ENCODE assay signal across 9 cellular contexts in the genomic region with DNA sequence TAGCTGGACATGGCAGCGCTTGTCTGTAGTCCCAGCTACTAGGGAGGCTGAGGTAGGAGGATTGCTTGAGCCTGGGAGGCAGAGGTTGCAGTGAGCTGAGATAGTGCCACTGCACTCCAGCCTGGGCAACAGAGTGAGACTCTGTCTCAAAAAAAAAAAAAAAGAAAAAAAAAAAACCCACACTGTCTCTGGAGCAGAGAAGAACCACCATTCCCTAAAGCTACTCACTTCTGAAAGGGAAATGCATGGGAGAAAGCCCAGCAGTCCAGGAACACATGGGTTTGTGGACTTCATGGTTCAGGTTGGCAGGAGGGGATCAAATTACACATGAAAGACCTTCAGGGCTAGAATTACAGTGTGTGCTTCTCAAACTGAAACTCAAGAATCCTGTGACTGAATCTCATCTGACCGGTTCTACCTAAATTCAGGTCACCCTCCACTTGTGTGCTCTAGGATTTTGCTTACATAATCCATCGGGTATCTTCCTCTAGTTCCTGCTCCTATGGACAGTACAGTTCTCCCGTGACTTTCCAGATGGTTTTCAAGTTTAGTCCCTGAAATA. TPM values are rescaled to one million over a fixed set of nuclear protein-coding genes. Genes with fewer than 3 reads are reported as not detected.
DNase-seq lines count a peak whose midpoint lies in the region; ATAC-seq and TF ChIP-seq lines count a peak whose summit lies in the region.
"Had no signal": no experiment of that assay in that cellular context is flagged by ENCODE, and none has a peak within 500 bp of the region (broad histone marks: within the 10 kb centered on the region; RNA-seq: fewer than 3 reads in every experiment).

No MANE protein-coding gene starts in this region.

- no peaks in the 10 kb centered on the region for H3K9me3 ChIP-seq in mucosa of descending colon
- H3K9me3 ChIP-seq: SJSA1 had no signal

- ATAC-seq in mucosa of descending colon, result peak; percentile 25
- ATAC-seq in left cardiac atrium, result no peak
- ATAC-seq in GM21737 (IDR thresholded peaks at IDR 0.05; ENCODE audit: unreplicated experiment), result no peak

- no peaks in the 10 kb centered on the region for H3K36me3 ChIP-seq in mucosa of descending colon (ENCODE audit: low read depth)

- intact Hi-C loops in mucosa of descending colon (cut with DNase I, micrococcal nuclease) (no loop called here), left cardiac atrium (cut with DNase I) (no loop called here)

- no peaks in the 10 kb centered on the region for H3K4me1 ChIP-seq in mucosa of descending colon (ENCODE audit: low read depth)
- H3K4me1 ChIP-seq: SJSA1 had no signal

- DNase-seq in Daoy (ENCODE audit: low read depth) (peak; percentile 19), NCI-H128 (lab: John Stamatoyannopoulos, UW; ENCODE audit: unreplicated experiment) (peak; percentile 23), amniotic epithelial cell (ENCODE audit: low read depth) (peak; percentile 14), mucosa of descending colon (no peak), DMS114 treated with DMSO at 0.1 percent for 48 hours (lab: John Stamatoyannopoulos, UW; ENCODE audit: unreplicated experiment) (no peak), left cardiac atrium (no peak)
- no peak for DNase-seq in activated CD4-positive, alpha-beta T cell treated with anti-CD3 and anti-CD28 coated beads, Interleukin-2, amount 50 U/mL, for 1 hour

- TF ChIP-seq CTCF in mucosa of descending colon (IDR thresholded peaks at IDR 0.05), result no peak

- H3K4me3 ChIP-seq in mucosa of descending colon, result no peak overlapping the region
- H3K4me3 ChIP-seq: SJSA1 had no signal

RNA-seq across cellular contexts. Expression of gene CPB2, which starts 30.2 kb away (rescaled TPM):
- not detected in 2 replicates for total RNA-seq in Daoy (2014; rRNA removed; shearing (Covaris generic))
- total RNA-seq in mucosa of descending colon, result not detected
- total RNA-seq in left cardiac atrium, result not detected
- total RNA-seq: SJSA1 had no signal

RNA-seq across cellular contexts. Expression of gene LCP1, which starts 46.9 kb away (rescaled TPM):
- total RNA-seq in Daoy (2014; rRNA removed; shearing (Covaris generic)), result 7.9 and 16.5 TPM in 2 replicates
- 10 to 100 TPM; 15.7 to 53.3 (median 35.1) TPM for total RNA-seq in mucosa of descending colon
- total RNA-seq in left cardiac atrium, result 10 to 100 TPM; 31.4 to 62.1 TPM

Comparison
In these comparisons a context has a peak if more than half of its experiments do, and no peak if none do; other contexts are left out.
1. DNase-seq: peak in Daoy (single experiment), NCI-H128 (single experiment) and amniotic epithelial cell (single experiment); none in mucosa of descending colon (0 of 3), DMS114 treated with DMSO at 0.1 percent for 48 hours (single experiment), left cardiac atrium (single experiment) and activated CD4-positive, alpha-beta T cell treated with anti-CD3 and anti-CD28 coated beads, Interleukin-2, amount 50 U/mL, for 1 hour (single experiment).